ENCODE assay signal across 2 cellular contexts in genomic region chr2:205902041-205902898, GRCh38.
TF ChIP-seq lines count a peak whose summit lies in the region.

No MANE protein-coding gene starts in this region.

TF ChIP-seq in K562, 482 proteins besides CTCF, POLR2A, EP300 and RAD21 (continued from another document):
- TF ChIP-seq ZBTB40 (IDR thresholded peaks at IDR 0.05) (no peak), ZBTB40 (CRISPR knock-in tag; IDR thresholded peaks at IDR 0.05) (no peak), SMARCA4 (IDR thresholded peaks at IDR 0.05) (peak; percentile 73; the same call in 1 of the 2 replicates), ZNF274 (IDR thresholded peaks at IDR 0.05; ENCODE audit: borderline replicate concordance, low read depth, low read length) (no peak), ZEB2 (IDR thresholded peaks at IDR 0.05) (0 out of 2 replicates have a peak, but pooled peaks have one; percentile 29), C11orf30 (IDR thresholded peaks at IDR 0.05; ENCODE audit: low read depth) (peak; percentile 44; the same call in 1 of the 2 replicates), HDGF (IDR thresholded peaks at IDR 0.05) (no peak), SIRT6 (IDR thresholded peaks at IDR 0.05; ENCODE audit: low read depth, low read length) (no peak)
TF ChIP-seq in K562: peak in this region for 36.

TF ChIP-seq in HepG2, 621 proteins besides CTCF, POLR2A, EP300 and RAD21 (continued from another document):
- TF ChIP-seq ZFP91 (CRISPR knock-in tag; IDR thresholded peaks at IDR 0.05; ENCODE audit: borderline replicate concordance) (no peak), PITX1 (CRISPR knock-in tag; IDR thresholded peaks at IDR 0.05) (0 out of 2 replicates have a peak, but pooled peaks have one; percentile 49), PBX3 (CRISPR knock-in tag; IDR thresholded peaks at IDR 0.05; ENCODE audit: borderline replicate concordance) (no peak), MZF1 (CRISPR knock-in tag; IDR thresholded peaks at IDR 0.05; ENCODE audit: borderline replicate concordance) (no peak), ZNF841 (CRISPR knock-in tag; IDR thresholded peaks at IDR 0.05; ENCODE audit: borderline replicate concordance) (no peak), RBM22 (optimal IDR thresholded peaks at IDR 0.05; ENCODE audit: low read length) (no peak), KLF11 (CRISPR knock-in tag; IDR thresholded peaks at IDR 0.05) (no peak), ZNF776 (CRISPR knock-in tag; IDR thresholded peaks at IDR 0.05) (no peak), MED1 (CRISPR knock-in tag; IDR thresholded peaks at IDR 0.05) (no peak), ZNF407 (CRISPR knock-in tag; IDR thresholded peaks at IDR 0.05; ENCODE audit: not compliant biosample characterization) (no peak), SOX13 (IDR thresholded peaks at IDR 0.05) (no peak), SOX13 (CRISPR knock-in tag; conservative IDR thresholded peaks at IDR 0.05 in 1 of 2, IDR thresholded peaks at IDR 0.05 in 1 of 2) (peak in 1 of 2 experiments; percentile 71; a peak in 2 of 4 replicates), HDAC1 (CRISPR knock-in tag; IDR thresholded peaks at IDR 0.05) (peak; percentile 61; the same call in 1 of the 2 replicates), ONECUT2 (CRISPR knock-in tag; IDR thresholded peaks at IDR 0.05) (peak; percentile 44; the same call in 1 of the 2 replicates), TOE1 (CRISPR knock-in tag; IDR thresholded peaks at IDR 0.05) (no peak), ZBTB2 (CRISPR knock-in tag; IDR thresholded peaks at IDR 0.05; ENCODE audit: low read depth) (no peak), NCOA5 (CRISPR knock-in tag; IDR thresholded peaks at IDR 0.05) (no peak), ZNF354B (CRISPR knock-in tag; IDR thresholded peaks at IDR 0.05) (no peak), PAWR (CRISPR knock-in tag; IDR thresholded peaks at IDR 0.05; ENCODE audit: borderline replicate concordance) (no peak), ZGPAT (CRISPR knock-in tag; IDR thresholded peaks at IDR 0.05) (peak; percentile 38; the same call in 1 of the 2 replicates), SPEN (CRISPR knock-in tag; IDR thresholded peaks at IDR 0.05; ENCODE audit: low read depth) (no peak), MXD1 (CRISPR knock-in tag; IDR thresholded peaks at IDR 0.05) (no peak), HNRNPK (IDR thresholded peaks at IDR 0.05; ENCODE audit: low read depth, low read length, poor library complexity, severe bottlenecking) (no peak), ZNF850 (CRISPR knock-in tag; conservative IDR thresholded peaks at IDR 0.05) (no peak), NFIC (IDR thresholded peaks at IDR 0.05; ENCODE audit: low read length) (no peak), NFE2L1 (CRISPR knock-in tag; IDR thresholded peaks at IDR 0.05; ENCODE audit: borderline replicate concordance) (no peak), ATF2 (CRISPR knock-in tag; IDR thresholded peaks at IDR 0.05) (no peak), HNF4A (CRISPR knock-in tag; IDR thresholded peaks at IDR 0.05) (0 out of 2 replicates have a peak, but pooled peaks have one; percentile 7)
- TF ChIP-seq, protein P1, sequence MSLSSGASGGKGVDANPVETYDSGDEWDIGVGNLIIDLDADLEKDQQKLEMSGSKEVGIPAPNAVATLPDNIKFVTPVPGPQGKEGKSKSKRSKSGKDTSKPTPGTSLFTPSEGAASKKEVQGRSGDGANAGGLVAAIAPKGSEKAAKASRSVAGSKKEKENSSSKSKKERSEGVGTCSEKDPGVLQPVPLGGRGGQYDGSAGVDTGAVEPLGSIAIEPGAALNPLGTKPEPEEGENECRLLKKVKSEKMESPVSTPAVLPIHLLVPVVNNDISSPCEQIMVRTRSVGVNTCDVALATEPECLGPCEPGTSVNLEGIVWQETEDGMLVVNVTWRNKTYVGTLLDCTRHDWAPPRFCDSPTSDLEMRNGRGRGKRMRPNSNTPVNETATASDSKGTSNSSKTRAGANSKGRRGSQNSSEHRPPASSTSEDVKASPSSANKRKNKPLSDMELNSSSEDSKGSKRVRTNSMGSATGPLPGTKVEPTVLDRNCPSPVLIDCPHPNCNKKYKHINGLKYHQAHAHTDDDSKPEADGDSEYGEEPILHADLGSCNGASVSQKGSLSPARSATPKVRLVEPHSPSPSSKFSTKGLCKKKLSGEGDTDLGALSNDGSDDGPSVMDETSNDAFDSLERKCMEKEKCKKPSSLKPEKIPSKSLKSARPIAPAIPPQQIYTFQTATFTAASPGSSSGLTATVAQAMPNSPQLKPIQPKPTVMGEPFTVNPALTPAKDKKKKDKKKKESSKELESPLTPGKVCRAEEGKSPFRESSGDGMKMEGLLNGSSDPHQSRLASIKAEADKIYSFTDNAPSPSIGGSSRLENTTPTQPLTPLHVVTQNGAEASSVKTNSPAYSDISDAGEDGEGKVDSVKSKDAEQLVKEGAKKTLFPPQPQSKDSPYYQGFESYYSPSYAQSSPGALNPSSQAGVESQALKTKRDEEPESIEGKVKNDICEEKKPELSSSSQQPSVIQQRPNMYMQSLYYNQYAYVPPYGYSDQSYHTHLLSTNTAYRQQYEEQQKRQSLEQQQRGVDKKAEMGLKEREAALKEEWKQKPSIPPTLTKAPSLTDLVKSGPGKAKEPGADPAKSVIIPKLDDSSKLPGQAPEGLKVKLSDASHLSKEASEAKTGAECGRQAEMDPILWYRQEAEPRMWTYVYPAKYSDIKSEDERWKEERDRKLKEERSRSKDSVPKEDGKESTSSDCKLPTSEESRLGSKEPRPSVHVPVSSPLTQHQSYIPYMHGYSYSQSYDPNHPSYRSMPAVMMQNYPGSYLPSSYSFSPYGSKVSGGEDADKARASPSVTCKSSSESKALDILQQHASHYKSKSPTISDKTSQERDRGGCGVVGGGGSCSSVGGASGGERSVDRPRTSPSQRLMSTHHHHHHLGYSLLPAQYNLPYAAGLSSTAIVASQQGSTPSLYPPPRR (CRISPR knock-in tag; IDR thresholded peaks at IDR 0.05; ENCODE audit: borderline replicate concordance) = peak; percentile 64
TF ChIP-seq in HepG2: peak in this region for 48.
